Comparison of ENCODE assay signal across 8 cellular contexts in genomic region chr7:73842248-73842895, GRCh38. TPM values are rescaled to one million over a fixed set of nuclear protein-coding genes. Genes with fewer than 3 reads are reported as not detected.
DNase-seq lines count a peak whose midpoint lies in the region; ATAC-seq lines count a peak whose summit lies in the region.

Gene METTL27, minus strand, starts transcription at chr7:73842516. Its CDS starts 376 bp downstream, at chr7:73842140.

- DNase-seq in AG20443 (ENCODE audit: low spot score) (peak; percentile 98), NCI-H446 (lab: John Stamatoyannopoulos, UW) (peak; percentile 19 to 80), cerebellum (ENCODE audit: low spot score) (peak; percentile 98)
- peak; percentile 82 for DNase-seq in activated CD4-positive, alpha-beta T cell treated with anti-CD3 and anti-CD28 coated beads for 1 hour
- peak; percentile 67 to 83 (median 78) for DNase-seq in stimulated activated CD4-positive, alpha-beta T cell treated with anti-CD3 and anti-CD28 coated beads, Interleukin-1b, Interleukin-23, amount 100 ng/mL, for 24 hours (ENCODE audit: low read depth in 4 of 4, low spot score in 1 of 4)

- H3K27ac ChIP-seq in layer of hippocampus (ENCODE audit: low read depth, low read length) = peak within 1 kb of the TSS; percentile 57

- ATAC-seq in GM19043 (IDR thresholded peaks at IDR 0.05; ENCODE audit: low read depth, unreplicated experiment) (peak; percentile 97), HG03354 (IDR thresholded peaks at IDR 0.05; ENCODE audit: poor library complexity, severe bottlenecking, unreplicated experiment) (peak; percentile 96)

- no peaks in the 10 kb centered on the region for H3K27me3 ChIP-seq in layer of hippocampus (ENCODE audit: control insufficient read depth, insufficient read depth, low read length)

RNA-seq across cellular contexts. Expression of gene METTL27, which starts in this region (rescaled TPM):
- total RNA-seq in cerebellum = 2.5 TPM

Comparison
In these comparisons a context has a peak if more than half of its experiments do, and no peak if none do; other contexts are left out.
1. Peak in every context shown above with its lines: DNase-seq, ATAC-seq and H3K27ac ChIP-seq.